In genomic region chrX:155048997-155049619, GRCh38 we compare ENCODE assay signal across 8 cellular contexts. TPM values are rescaled to one million over a fixed set of nuclear protein-coding genes. Genes with fewer than 3 reads are reported as not detected.
DNase-seq lines count a peak whose midpoint lies in the region; ATAC-seq and TF ChIP-seq lines count a peak whose summit lies in the region.

No MANE protein-coding gene starts in this region.

- POLR2A ChIA-PET in activated CD4-positive, alpha-beta T cell treated with anti-CD3 and anti-CD28 coated beads for 36 hours (lab: Charles Lee) = no interaction called here

- TF ChIP-seq CTCF in fibroblast of the aortic adventitia (IDR thresholded peaks at IDR 0.05; ENCODE audit: insufficient read depth, low read length) (peak; percentile 67), osteocyte (IDR thresholded peaks at IDR 0.05) (peak; percentile 53)

- H3K4me3 ChIP-seq in fibroblast of the aortic adventitia (ENCODE audit: low read depth, low read length) = no peak overlapping the region

- peak; percentile 60 for ATAC-seq in activated CD4-positive, alpha-beta T cell treated with anti-CD3 and anti-CD28 coated beads for 36 hours
- no peak for ATAC-seq in activated CD8-positive, alpha-beta memory T cell treated with anti-CD3 and anti-CD28 coated beads, Interleukin-2, amount 10 ng/mL, durations not matched to agents 7 days and 5 days
- ATAC-seq in HG03280 (IDR thresholded peaks at IDR 0.05; ENCODE audit: unreplicated experiment) (no peak), HG02642 (IDR thresholded peaks at IDR 0.05; ENCODE audit: poor library complexity, unreplicated experiment) (no peak)

- no peak overlapping the region for H3K4me3 Mint-ChIP-seq in activated CD4-positive, alpha-beta T cell treated with anti-CD3 and anti-CD28 coated beads for 36 hours
- no peak overlapping the region for H3K4me3 Mint-ChIP-seq in activated CD8-positive, alpha-beta memory T cell treated with anti-CD3 and anti-CD28 coated beads, Interleukin-2, amount 10 ng/mL, durations not matched to agents 7 days and 5 days
- H3K4me3 Mint-ChIP-seq in osteocyte (ENCODE audit: unreplicated experiment) = no peak overlapping the region

- H3K27me3 Mint-ChIP-seq in activated CD4-positive, alpha-beta T cell treated with anti-CD3 and anti-CD28 coated beads for 36 hours = no peaks in the 10 kb centered on the region
- no peaks in the 10 kb centered on the region for H3K27me3 Mint-ChIP-seq in activated CD8-positive, alpha-beta memory T cell treated with anti-CD3 and anti-CD28 coated beads, Interleukin-2, amount 10 ng/mL, durations not matched to agents 7 days and 5 days
- H3K27me3 Mint-ChIP-seq in osteocyte (ENCODE audit: unreplicated experiment) = no peaks in the 10 kb centered on the region

- H3K9me3 Mint-ChIP-seq in activated CD4-positive, alpha-beta T cell treated with anti-CD3 and anti-CD28 coated beads for 36 hours (ENCODE audit: low read depth) = no peaks in the 10 kb centered on the region
- H3K9me3 Mint-ChIP-seq in activated CD8-positive, alpha-beta memory T cell treated with anti-CD3 and anti-CD28 coated beads, Interleukin-2, amount 10 ng/mL, durations not matched to agents 7 days and 5 days (ENCODE audit: low read depth) = no peaks in the 10 kb centered on the region
- H3K9me3 Mint-ChIP-seq in osteocyte (ENCODE audit: unreplicated experiment) = peaks cover 16% of the 10 kb centered on the region

- CTCF ChIA-PET in activated CD4-positive, alpha-beta T cell treated with anti-CD3 and anti-CD28 coated beads for 36 hours (lab: Charles Lee) = interaction anchor here (0.7 to 1.8 kb wide), 8 partner anchors 10 to 131 kb away, joined by 3 to 5 read pairs (median 4); partner anchors contain the start of gene FUNDC2
- CTCF ChIA-PET in activated CD8-positive, alpha-beta memory T cell treated with anti-CD3 and anti-CD28 coated beads, Interleukin-2, amount 10 ng/mL, durations not matched to agents 7 days and 5 days (lab: Charles Lee) = interaction anchor here (1.0 to 1.3 kb wide), 5 partner anchors 8 to 64 kb away, joined by 3 to 4 read pairs (median 3); partner anchors contain the start of gene FUNDC2

- peak; percentile 69 for DNase-seq in activated CD4-positive, alpha-beta T cell treated with anti-CD3 and anti-CD28 coated beads for 36 hours
- no peak for DNase-seq in activated CD4-positive, alpha-beta T cell treated with anti-CD3 and anti-CD28 coated beads for 1 hour
- DNase-seq in NCI-H1694 (lab: John Stamatoyannopoulos, UW) (peak; percentile 56), fibroblast of the aortic adventitia (ENCODE audit: low read depth) (peak; percentile 59), osteocyte (ENCODE audit: extremely low spot score, unreplicated experiment) (no peak)
- peak; percentile 57 for DNase-seq in activated CD8-positive, alpha-beta memory T cell treated with anti-CD3 and anti-CD28 coated beads, Interleukin-2, amount 10 ng/mL, durations not matched to agents 7 days and 5 days

- peaks cover 45% of the 10 kb centered on the region for H3K4me1 Mint-ChIP-seq in activated CD4-positive, alpha-beta T cell treated with anti-CD3 and anti-CD28 coated beads for 36 hours
- peaks cover 19% of the 10 kb centered on the region for H3K4me1 Mint-ChIP-seq in activated CD8-positive, alpha-beta memory T cell treated with anti-CD3 and anti-CD28 coated beads, Interleukin-2, amount 10 ng/mL, durations not matched to agents 7 days and 5 days
- no peaks in the 10 kb centered on the region for H3K4me1 Mint-ChIP-seq in osteocyte (ENCODE audit: unreplicated experiment)

- intact Hi-C loops in activated CD4-positive, alpha-beta T cell treated with anti-CD3 and anti-CD28 coated beads for 36 hours (cut with DNase I, micrococcal nuclease) = no loop called here

- peak overlapping the region; percentile 61 for H3K27ac Mint-ChIP-seq in activated CD4-positive, alpha-beta T cell treated with anti-CD3 and anti-CD28 coated beads for 36 hours
- no peak overlapping the region for H3K27ac Mint-ChIP-seq in activated CD8-positive, alpha-beta memory T cell treated with anti-CD3 and anti-CD28 coated beads, Interleukin-2, amount 10 ng/mL, durations not matched to agents 7 days and 5 days
- no peak overlapping the region for H3K27ac Mint-ChIP-seq in osteocyte (ENCODE audit: unreplicated experiment)

- peaks cover 23% of the 10 kb centered on the region for H3K36me3 Mint-ChIP-seq in activated CD4-positive, alpha-beta T cell treated with anti-CD3 and anti-CD28 coated beads for 36 hours (ENCODE audit: low read depth)
- H3K36me3 Mint-ChIP-seq in activated CD8-positive, alpha-beta memory T cell treated with anti-CD3 and anti-CD28 coated beads, Interleukin-2, amount 10 ng/mL, durations not matched to agents 7 days and 5 days = peaks cover 11% of the 10 kb centered on the region
- H3K36me3 Mint-ChIP-seq in osteocyte (ENCODE audit: unreplicated experiment) = peaks cover 10% of the 10 kb centered on the region

RNA-seq across cellular contexts. Expression of gene CMC4, which starts 21.8 kb away (rescaled TPM):
- total RNA-seq in activated CD4-positive, alpha-beta T cell treated with anti-CD3 and anti-CD28 coated beads for 36 hours = 1 to 10 TPM; 3.8 to 7.6 TPM
- 1 to 10 TPM; 3.4 to 3.7 TPM for total RNA-seq in activated CD8-positive, alpha-beta memory T cell treated with anti-CD3 and anti-CD28 coated beads, Interleukin-2, amount 10 ng/mL, durations not matched to agents 7 days and 5 days
- total RNA-seq in fibroblast of the aortic adventitia (ENCODE audit: low replicate concordance) (15.0 and 15.3 TPM in 2 replicates), osteocyte (6.9 and 10.6 TPM in 2 replicates)

RNA-seq across cellular contexts. Expression of gene MTCP1, which starts 21.8 kb away (rescaled TPM):
- total RNA-seq in activated CD4-positive, alpha-beta T cell treated with anti-CD3 and anti-CD28 coated beads for 36 hours = 10 to 100 TPM in 1 of 2 experiments, 1 to 10 TPM in 1; 9.3 to 18.1 TPM
- 10 to 100 TPM; 23.1 to 25.3 TPM for total RNA-seq in activated CD8-positive, alpha-beta memory T cell treated with anti-CD3 and anti-CD28 coated beads, Interleukin-2, amount 10 ng/mL, durations not matched to agents 7 days and 5 days
- total RNA-seq in fibroblast of the aortic adventitia (ENCODE audit: low replicate concordance) = 1.6 TPM in 2 replicates
- 17.8 and 24.4 TPM in 2 replicates for total RNA-seq in osteocyte

RNA-seq across cellular contexts. Expression of gene BRCC3, which starts 22.2 kb away (rescaled TPM):
- 10 to 100 TPM; 28.1 to 30.3 TPM for total RNA-seq in activated CD4-positive, alpha-beta T cell treated with anti-CD3 and anti-CD28 coated beads for 36 hours
- 10 to 100 TPM; 25.2 to 33.4 TPM for total RNA-seq in activated CD8-positive, alpha-beta memory T cell treated with anti-CD3 and anti-CD28 coated beads, Interleukin-2, amount 10 ng/mL, durations not matched to agents 7 days and 5 days
- total RNA-seq in fibroblast of the aortic adventitia (ENCODE audit: low replicate concordance) = 8.5 and 17.4 TPM in 2 replicates
- 12.4 and 15.3 TPM in 2 replicates for total RNA-seq in osteocyte

RNA-seq across cellular contexts. Expression of gene FUNDC2, which starts 22.5 kb away (rescaled TPM):
- 10 to 100 TPM; 83.7 to 86.9 TPM for total RNA-seq in activated CD4-positive, alpha-beta T cell treated with anti-CD3 and anti-CD28 coated beads for 36 hours
- 10 to 100 TPM; 44.3 to 52.6 TPM for total RNA-seq in activated CD8-positive, alpha-beta memory T cell treated with anti-CD3 and anti-CD28 coated beads, Interleukin-2, amount 10 ng/mL, durations not matched to agents 7 days and 5 days
- 61.5 and 143 TPM in 2 replicates for total RNA-seq in fibroblast of the aortic adventitia (ENCODE audit: low replicate concordance)
- total RNA-seq in osteocyte = 58.6 and 65.1 TPM in 2 replicates

RNA-seq across cellular contexts. Expression of gene F8, which starts 26.6 kb away (rescaled TPM):
- total RNA-seq in activated CD4-positive, alpha-beta T cell treated with anti-CD3 and anti-CD28 coated beads for 36 hours = 1 to 10 TPM; 5.4 to 6.3 TPM
- total RNA-seq in activated CD8-positive, alpha-beta memory T cell treated with anti-CD3 and anti-CD28 coated beads, Interleukin-2, amount 10 ng/mL, durations not matched to agents 7 days and 5 days = 10 to 100 TPM; 12.7 to 15.0 TPM
- total RNA-seq in fibroblast of the aortic adventitia (ENCODE audit: low replicate concordance) (6.4 and 7.8 TPM in 2 replicates), osteocyte (1.9 and 2.2 TPM in 2 replicates)

Comparison
In these comparisons a context has a peak if more than half of its experiments do, and no peak if none do; other contexts are left out.
1. DNase-seq: peak in activated CD4-positive, alpha-beta T cell treated with anti-CD3 and anti-CD28 coated beads for 36 hours (single experiment), NCI-H1694 (single experiment), activated CD8-positive, alpha-beta memory T cell treated with anti-CD3 and anti-CD28 coated beads, Interleukin-2, amount 10 ng/mL, durations not matched to agents 7 days and 5 days (single experiment) and fibroblast of the aortic adventitia (single experiment); none in activated CD4-positive, alpha-beta T cell treated with anti-CD3 and anti-CD28 coated beads for 1 hour (single experiment) and osteocyte (single experiment).